9 cellular contexts compared by ENCODE assay signal in genomic region chr7:131753620-131754222, GRCh38.
A peak's percentile ranks its signal among the peaks of the same experiment; 100 is the strongest.
DNase-seq lines count a peak whose midpoint lies in the region; ATAC-seq and TF ChIP-seq lines count a peak whose summit lies in the region.
"Had no signal": no experiment of that assay in that cellular context is flagged by ENCODE, and none has a peak within 500 bp of the region (broad histone marks: within the 10 kb centered on the region; RNA-seq: fewer than 3 reads in every experiment).

No MANE protein-coding gene starts in this region.

- TF ChIP-seq CTCF in BJ (IDR thresholded peaks at IDR 0.05; ENCODE audit: insufficient read depth, low read depth, low read length), result peak; percentile 40
- peak; percentile 37 for TF ChIP-seq CTCF in foreskin fibroblast (IDR thresholded peaks at IDR 0.05; ENCODE audit: low read depth, low read length)

- H3K36me3 ChIP-seq in BJ (ENCODE audit: control insufficient read depth, insufficient read depth, low read length) (no peaks in the 10 kb centered on the region), H7 (replicated peaks; ENCODE audit: control insufficient read depth, insufficient read depth, low read length) (no peaks in the 10 kb centered on the region)

- H3K4me3 ChIP-seq in BJ (ENCODE audit: low read depth, low read length) (no peak overlapping the region), H7 (ENCODE audit: insufficient read depth, low read depth, low read length) (no peak overlapping the region), foreskin fibroblast (ENCODE audit: low read depth in 1 of 2, low read length in 2 of 2) (no peak overlapping the region)

- POLR2A ChIA-PET in BJ (lab: Charles Lee), result no interaction called here

- no peak for ATAC-seq in GM19397 (IDR thresholded peaks at IDR 0.05; ENCODE audit: unreplicated experiment)

- H3K27me3 ChIP-seq in BJ (ENCODE audit: control insufficient read depth, insufficient read depth, low read length), result no peaks in the 10 kb centered on the region
- H3K27me3 ChIP-seq in H7 (ENCODE audit: control insufficient read depth, insufficient read depth, low read length), result no peaks in the 10 kb centered on the region

- DNase-seq in BJ (ENCODE audit: low read depth) (no peak), H7 (peak; percentile 82), RPMI8226 (peak; percentile 8), foreskin fibroblast (no peak), globus pallidus (ENCODE audit: low spot score) (no peak), NCI-H128 (lab: John Stamatoyannopoulos, UW; ENCODE audit: unreplicated experiment) (no peak)
- no peak for DNase-seq in stimulated activated CD4-positive, alpha-beta T cell treated with anti-CD3 and anti-CD28 coated beads, Interleukin-1b, Interleukin-23, amount 100 ng/mL, for 48 hours
- DNase-seq: activated CD4-positive, CD25-positive, alpha-beta regulatory T cell had no signal

- CTCF ChIA-PET in BJ (lab: Yijun Ruan, JAX), result no interaction called here

Comparison
In these comparisons a context has a peak if more than half of its experiments do, and no peak if none do; other contexts are left out.
1. DNase-seq: peak in H7 (single experiment) and RPMI8226 (single experiment); none in BJ (single experiment), foreskin fibroblast (0 of 2), globus pallidus (single experiment), NCI-H128 (single experiment) and stimulated activated CD4-positive, alpha-beta T cell treated with anti-CD3 and anti-CD28 coated beads, Interleukin-1b, Interleukin-23, amount 100 ng/mL, for 48 hours (single experiment).